22 cellular contexts compared by ENCODE assay signal in genomic region chr7:74015670-74016069, GRCh38. TPM values are rescaled to one million over a fixed set of nuclear protein-coding genes. Genes with fewer than 3 reads are reported as not detected.
"Had no signal": no experiment of that assay in that cellular context is flagged by ENCODE, and none has a peak within 500 bp of the region (broad histone marks: within the 10 kb centered on the region; RNA-seq: fewer than 3 reads in every experiment).

No MANE protein-coding gene starts in this region.

- ATAC-seq: activated CD4-positive, alpha-beta T cell treated with anti-CD3 and anti-CD28 coated beads for 36 hours; activated naive CD4-positive, alpha-beta T cell treated with anti-CD3 and anti-CD28 coated beads, Interleukin-2, amount 50 U/mL, for 72 hours; effector memory CD8-positive, alpha-beta T cell; foreskin keratinocyte; natural killer cell; stimulated activated memory B cell treated with anti-CD40 and anti-IgM and Interleukin-4, amounts not matched to agents 10 μg/mL and 1 μg/mL and 100 μg/mL, for 72 hours; WTC11 had no signal

- H3K36me3 ChIP-seq: adrenal gland, cardiac muscle cell, spleen, uterus had no signal

- H3K4me3 Mint-ChIP-seq: activated CD4-positive, alpha-beta memory T cell treated with anti-CD3 and anti-CD28 coated beads for 36 hours; activated CD4-positive, alpha-beta T cell treated with anti-CD3 and anti-CD28 coated beads for 36 hours; activated T-helper 1 cell treated with anti-CD3 and anti-CD28 coated beads, Interleukin-12 subunit alpha, Interleukin-12 subunit beta, Interleukin-2, Interleukin-4 antibody, amounts not matched to agents 30 ng/mL and 10 ng/mL and 1 ng/mL, durations not matched to agents 14 hours and 24 hours and 36 hours; effector memory CD8-positive, alpha-beta T cell; natural killer cell; stimulated activated memory B cell treated with anti-CD40 and anti-IgM and Interleukin-4, amounts not matched to agents 10 μg/mL and 1 μg/mL and 100 μg/mL, for 72 hours; T-helper 2 cell treated with Interferon-gamma antibody and Interleukin-4, amounts not matched to agents 5 μg/mL and 100 μg/mL, for 36 hours; WTC11 had no signal

- FAIRE-seq: islet of Langerhans, TTC549 had no signal

- H3K9me3 Mint-ChIP-seq: activated CD4-positive, alpha-beta memory T cell treated with anti-CD3 and anti-CD28 coated beads for 36 hours; activated naive CD4-positive, alpha-beta T cell treated with anti-CD3 and anti-CD28 coated beads, Interleukin-2, amount 50 U/mL, for 72 hours; activated T-helper 1 cell treated with anti-CD3 and anti-CD28 coated beads, Interleukin-12 subunit alpha, Interleukin-12 subunit beta, Interleukin-2, Interleukin-4 antibody, amounts not matched to agents 30 ng/mL and 10 ng/mL and 1 ng/mL, durations not matched to agents 14 hours and 24 hours and 36 hours; effector memory CD8-positive, alpha-beta T cell; natural killer cell; stimulated activated memory B cell treated with anti-CD40 and anti-IgM and Interleukin-4, amounts not matched to agents 10 μg/mL and 1 μg/mL and 100 μg/mL, for 72 hours; T-helper 2 cell treated with Interferon-gamma antibody and Interleukin-4, amounts not matched to agents 5 μg/mL and 100 μg/mL, for 36 hours; WTC11 had no signal

- DNase-seq: activated CD4-positive, alpha-beta memory T cell treated with anti-CD3 and anti-CD28 coated beads for 36 hours; activated CD4-positive, alpha-beta T cell treated with anti-CD3 and anti-CD28 coated beads for 36 hours; activated gamma-delta T cell treated with Interleukin-2 at 50 U/mL for 16 hours; activated T-cell treated with anti-CD3 and anti-CD28 coated beads for 4 hours; adrenal gland; effector memory CD8-positive, alpha-beta T cell; foreskin keratinocyte; hippocampal formation; natural killer cell; spleen; stimulated activated CD4-positive, alpha-beta T cell treated with anti-CD3 and anti-CD28 coated beads, Interleukin-4, amount 100 ng/mL, for 4 hours; uterus had no signal

- H3K4me1 ChIP-seq: adrenal gland, uterus had no signal

- H3K4me1 Mint-ChIP-seq: activated CD4-positive, alpha-beta T cell treated with anti-CD3 and anti-CD28 coated beads for 36 hours; natural killer cell had no signal

- H3K4me3 ChIP-seq: adrenal gland, cardiac muscle cell, lung, spleen, uterus had no signal

- H3K9me3 ChIP-seq: adrenal gland, spleen, uterus had no signal

- H3K27me3 ChIP-seq: adrenal gland, cardiac muscle cell, spleen, uterus had no signal

- H3K27ac Mint-ChIP-seq: activated CD4-positive, alpha-beta memory T cell treated with anti-CD3 and anti-CD28 coated beads for 36 hours; activated CD4-positive, alpha-beta T cell treated with anti-CD3 and anti-CD28 coated beads for 36 hours; activated T-helper 1 cell treated with anti-CD3 and anti-CD28 coated beads, Interleukin-12 subunit alpha, Interleukin-12 subunit beta, Interleukin-2, Interleukin-4 antibody, amounts not matched to agents 30 ng/mL and 10 ng/mL and 1 ng/mL, durations not matched to agents 14 hours and 24 hours and 36 hours; effector memory CD8-positive, alpha-beta T cell; natural killer cell; stimulated activated memory B cell treated with anti-CD40 and anti-IgM and Interleukin-4, amounts not matched to agents 10 μg/mL and 1 μg/mL and 100 μg/mL, for 72 hours; T-helper 2 cell treated with Interferon-gamma antibody and Interleukin-4, amounts not matched to agents 5 μg/mL and 100 μg/mL, for 36 hours; WTC11 had no signal

- H3K27ac ChIP-seq: adrenal gland, cardiac muscle cell, epithelial cell of prostate, foreskin keratinocyte, spleen, uterus had no signal

- H3K36me3 Mint-ChIP-seq: activated CD4-positive, alpha-beta memory T cell treated with anti-CD3 and anti-CD28 coated beads for 36 hours; activated naive CD4-positive, alpha-beta T cell treated with anti-CD3 and anti-CD28 coated beads, Interleukin-2, amount 50 U/mL, for 72 hours; natural killer cell; stimulated activated memory B cell treated with anti-CD40 and anti-IgM and Interleukin-4, amounts not matched to agents 10 μg/mL and 1 μg/mL and 100 μg/mL, for 72 hours; WTC11 had no signal

RNA-seq across cellular contexts. Expression of gene ELN, which starts 12.3 kb away (rescaled TPM):
- total RNA-seq: activated CD4-positive, alpha-beta memory T cell treated with anti-CD3 and anti-CD28 coated beads for 36 hours; activated CD4-positive, alpha-beta T cell treated with anti-CD3 and anti-CD28 coated beads for 36 hours; activated naive CD4-positive, alpha-beta T cell treated with anti-CD3 and anti-CD28 coated beads, Interleukin-2, amount 50 U/mL, for 72 hours; activated T-helper 1 cell treated with anti-CD3 and anti-CD28 coated beads, Interleukin-12 subunit alpha, Interleukin-12 subunit beta, Interleukin-2, Interleukin-4 antibody, amounts not matched to agents 30 ng/mL and 10 ng/mL and 1 ng/mL, durations not matched to agents 14 hours and 24 hours and 36 hours; foreskin keratinocyte had no signal
- polyA plus RNA-seq: cardiac muscle cell, foreskin keratinocyte had no signal
